10 cellular contexts compared by ENCODE assay signal in the genomic region with DNA sequence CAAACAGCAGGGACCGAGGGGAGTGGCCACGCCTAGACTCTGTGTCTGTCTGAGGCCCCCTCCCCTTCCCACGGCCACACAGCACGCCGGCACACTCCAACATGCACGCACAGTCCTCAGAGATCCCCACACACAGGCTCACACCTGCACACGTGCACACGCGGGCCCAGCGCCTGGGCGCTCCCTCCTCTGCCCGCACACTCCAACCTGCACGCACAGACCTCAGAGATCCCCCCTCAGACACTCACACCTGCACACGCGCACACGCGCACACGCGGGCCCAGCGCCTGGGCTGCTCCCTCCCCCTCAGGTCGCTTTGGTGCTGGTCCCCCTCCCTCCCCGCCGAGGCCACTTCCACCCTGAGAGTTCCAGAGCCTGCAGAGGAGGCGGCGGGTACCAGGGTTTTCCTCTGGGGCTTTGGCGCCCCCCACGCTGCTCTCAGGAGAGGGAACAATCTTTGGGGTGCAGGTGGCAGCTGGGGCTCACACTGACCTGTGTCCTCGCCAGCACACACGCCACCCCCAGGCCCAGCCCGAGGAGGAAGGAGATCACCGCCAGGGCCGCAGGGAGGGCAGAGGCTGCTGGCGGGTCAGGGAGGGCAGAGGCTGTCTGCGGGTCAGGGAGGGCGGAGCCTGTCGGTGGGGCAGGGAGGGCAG. TPM values are rescaled to one million over a fixed set of nuclear protein-coding genes. Genes with fewer than 3 reads are reported as not detected.
DNase-seq lines count a peak whose midpoint lies in the region; ATAC-seq and TF ChIP-seq lines count a peak whose summit lies in the region.
"Had no signal": no experiment of that assay in that cellular context is flagged by ENCODE, and none has a peak within 500 bp of the region (broad histone marks: within the 10 kb centered on the region; RNA-seq: fewer than 3 reads in every experiment).

No MANE protein-coding gene starts in this region.

- H3K4me3 ChIP-seq in Jurkat, Clone E6-1 (ENCODE audit: low read length), result peak overlapping the region; percentile 68
- H3K4me3 ChIP-seq in spleen, result peak overlapping the region in 7 of 8 donors; percentile 17 to 69 (median 34)
- peak overlapping the region in 2 of 4 donors; percentile 20 to 22 for H3K4me3 ChIP-seq in tibial nerve

- peaks cover 6% of the 10 kb centered on the region for H3K27me3 Mint-ChIP-seq in glutamatergic neuron (ENCODE audit: unreplicated experiment)
- H3K27me3 Mint-ChIP-seq: brain had no signal

- no peak for DNase-seq in Jurkat, Clone E6-1 (ENCODE audit: low read depth, low spot score)
- DNase-seq in activated CD4-positive, alpha-beta T cell treated with anti-CD3 and anti-CD28 coated beads, Interleukin-2, amount 50 U/mL, for 1 hour, result peak; percentile 60
- DNase-seq in glutamatergic neuron (peak; percentile 49), spleen (peak; percentile 87), ACHN (no peak), NAMALWA (ENCODE audit: low spot score) (no peak), tibial nerve (ENCODE audit: low spot score in 2 of 2) (no peak)

- no peak overlapping the region for H3K27ac Mint-ChIP-seq in glutamatergic neuron (ENCODE audit: unreplicated experiment)

- peaks cover 3% of the 10 kb centered on the region for H3K4me1 Mint-ChIP-seq in glutamatergic neuron (ENCODE audit: low read depth, unreplicated experiment)

- H3K36me3 ChIP-seq in spleen, result peaks cover 0 to 10% (median 0%) of the 10 kb centered on the region in 6 donors
- H3K36me3 ChIP-seq in tibial nerve, result no peaks in the 10 kb centered on the region

- TF ChIP-seq EP300 in tibial nerve (IDR thresholded peaks at IDR 0.05), result no peak

- peaks cover 0 to 39% (median 25%) of the 10 kb centered on the region in 6 donors for H3K4me1 ChIP-seq in spleen
- H3K4me1 ChIP-seq in tibial nerve, result peaks cover 0 to 20% (median 7%) of the 10 kb centered on the region in 4 donors

- no peaks in the 10 kb centered on the region for H3K36me3 Mint-ChIP-seq in glutamatergic neuron (ENCODE audit: unreplicated experiment)
- H3K36me3 Mint-ChIP-seq: brain had no signal

- H3K9me3 ChIP-seq in spleen, result no peaks in the 10 kb centered on the region
- H3K9me3 ChIP-seq in tibial nerve, result no peaks in the 10 kb centered on the region

- H3K4me3 Mint-ChIP-seq in glutamatergic neuron (ENCODE audit: unreplicated experiment), result peak overlapping the region; percentile 19
- H3K4me3 Mint-ChIP-seq: brain had no signal

- TF ChIP-seq POLR2A in spleen (IDR thresholded peaks at IDR 0.05), result no peak
- TF ChIP-seq POLR2A in tibial nerve (IDR thresholded peaks at IDR 0.05), result no peak

- no peak for TF ChIP-seq CTCF in glutamatergic neuron (IDR thresholded peaks at IDR 0.05; ENCODE audit: partially characterized antibody, unreplicated experiment)
- TF ChIP-seq CTCF in spleen (IDR thresholded peaks at IDR 0.05 in 8 of 11, conservative IDR thresholded peaks at IDR 0.05 in 3 of 11), result peak in 1 of 11 experiments; percentile 7
- TF ChIP-seq CTCF in tibial nerve (IDR thresholded peaks at IDR 0.05), result no peak

- intact Hi-C loops in spleen (cut with DNase I; ENCODE audit: low total_unique reads), result no loop called here

- WGBS in spleen, 5 donors, result 4 to 13% (median 9%) methylated on average over 30 to 36 of the region's 36 CpGs
- WGBS in tibial nerve, 2 donors, result 26 to 28% methylated on average over 24 to 32 of the region's 36 CpGs

- no peaks in the 10 kb centered on the region for H3K9me3 Mint-ChIP-seq in glutamatergic neuron (ENCODE audit: unreplicated experiment)
- H3K9me3 Mint-ChIP-seq: brain had no signal

- H3K27ac ChIP-seq in spleen, result peak overlapping the region in 6 of 8 donors; percentile 5 to 88 (median 74)
- no peak overlapping the region for H3K27ac ChIP-seq in tibial nerve

- H3K27me3 ChIP-seq in spleen (replicated peaks in 1 of 7), result peaks cover 0 to 59% (median 21%) of the 10 kb centered on the region in 7 donors
- H3K27me3 ChIP-seq in tibial nerve, result peaks cover 0 to 58% of the 10 kb centered on the region in 2 donors

- in situ Hi-C loops in ACHN (cut with HindIII; ENCODE audit: low pct_ligation_motif_present, low pct_unique_long_range_greater_than_20kb, low sequenced_read_pairs), result no loop called here

- no peak for ATAC-seq in GM19035 (IDR thresholded peaks at IDR 0.05; ENCODE audit: unreplicated experiment)

RNA-seq across cellular contexts. Expression of a gene that starts 1.6 kb away (rescaled TPM):
- polyA plus RNA-seq in Jurkat, Clone E6-1 (2012; ENCODE audit: insufficient read depth, insufficient read length), result 165 TPM
- total RNA-seq in glutamatergic neuron (ENCODE audit: unreplicated experiment) (0.27 TPM), spleen (10 to 100 TPM; 18.9 to 60.1 (median 39.4) TPM), tibial nerve (under 1 TPM in 2 of 4 donors, not detected in 2; 0.63 to 0.90 TPM)
- 10 to 100 TPM; 14.8 to 24.5 (median 16.1) TPM for polyA plus RNA-seq in spleen
- total RNA-seq: SK-MEL-5 had no signal

RNA-seq across cellular contexts. Expression of a gene that starts 17.7 kb away (rescaled TPM):
- polyA plus RNA-seq in Jurkat, Clone E6-1 (2012; ENCODE audit: insufficient read depth, insufficient read length), result not detected
- total RNA-seq in glutamatergic neuron (ENCODE audit: unreplicated experiment) (0.29 TPM), spleen (100 to 1,000 TPM in 1 of 7 donors, 10 to 100 TPM in 6; 55.6 to 141 (median 66.6) TPM), tibial nerve (10 to 100 TPM in 3 of 4 donors, 1 to 10 TPM in 1; 6.9 to 12.6 (median 11.3) TPM)
- 10 to 100 TPM in 1 of 3 donors, 1 to 10 TPM in 2; 6.0 to 15.2 (median 7.0) TPM for polyA plus RNA-seq in spleen

RNA-seq across cellular contexts. Expression of a gene that starts 42.3 kb away (rescaled TPM):
- polyA plus RNA-seq in Jurkat, Clone E6-1 (2012; ENCODE audit: insufficient read depth, insufficient read length), result 98.1 TPM
- total RNA-seq in glutamatergic neuron (ENCODE audit: unreplicated experiment) (211 TPM), spleen (100 to 1,000 TPM in 5 of 7 donors, 10 to 100 TPM in 2; 74.3 to 216 (median 160) TPM), tibial nerve (100 to 1,000 TPM in 3 of 4 donors, 10 to 100 TPM in 1; 93.9 to 160 (median 124) TPM)
- polyA plus RNA-seq in spleen, result 100 to 1,000 TPM in 1 of 3 donors, 10 to 100 TPM in 2; 46.5 to 122 (median 67.2) TPM

RNA-seq across cellular contexts. Expression of a gene that starts 43.2 kb away (rescaled TPM):
- polyA plus RNA-seq in Jurkat, Clone E6-1 (2012; ENCODE audit: insufficient read depth, insufficient read length), result 3.0 TPM
- total RNA-seq in glutamatergic neuron (ENCODE audit: unreplicated experiment) (not detected), spleen (not detected), tibial nerve (not detected)
- polyA plus RNA-seq in spleen, result not detected

RNA-seq across cellular contexts. Expression of a gene that starts 55.7 kb away (rescaled TPM):
- polyA plus RNA-seq in Jurkat, Clone E6-1 (2012; ENCODE audit: insufficient read depth, insufficient read length), result not detected
- total RNA-seq in glutamatergic neuron (ENCODE audit: unreplicated experiment) (7.2 TPM), spleen (1 to 10 TPM in 1 of 7 donors, under 1 TPM in 4, not detected in 2; 0.26 to 3.1 (median 0.60) TPM), tibial nerve (under 1 TPM in 1 of 4 donors, not detected in 3; 0.20 TPM)
- not detected for polyA plus RNA-seq in spleen
- total RNA-seq: SK-MEL-5 had no signal

Comparison
In these comparisons a context has a peak if more than half of its experiments do, and no peak if none do; other contexts are left out.
1. DNase-seq: peak in activated CD4-positive, alpha-beta T cell treated with anti-CD3 and anti-CD28 coated beads, Interleukin-2, amount 50 U/mL, for 1 hour (single experiment), glutamatergic neuron (single experiment) and spleen (single experiment); none in Jurkat, Clone E6-1 (single experiment), ACHN (single experiment), NAMALWA (single experiment) and tibial nerve (0 of 2).
2. H3K27ac ChIP-seq: peak in spleen (6 of 8); none in tibial nerve (0 of 4).
3. RNA of a gene that starts 1.6 kb away (total RNA-seq): 18.9 to 60.1 TPM in spleen; 0.63 to 0.90 TPM in tibial nerve and 0.27 TPM in glutamatergic neuron (single experiment); every median in the first group is over 10 times any median in the second.
4. RNA of a gene that starts 17.7 kb away (total RNA-seq): 55.6 to 141 TPM in spleen; 6.9 to 12.6 TPM in tibial nerve and 0.29 TPM in glutamatergic neuron (single experiment); every median in the first group is over 4 times any median in the second.